8 cellular contexts compared by ENCODE assay signal in genomic region chr6:63764318-63764916, GRCh38.
DNase-seq lines count a peak whose midpoint lies in the region; ATAC-seq lines count a peak whose summit lies in the region.

No MANE protein-coding gene starts in this region.

- DNase-seq in AML-193 (lab: John Stamatoyannopoulos, UW) (peak; percentile 62 to 72), NCI-H460 (ENCODE audit: extremely low read depth, low read depth) (peak; percentile 38), myocyte (ENCODE audit: low read depth) (peak; percentile 71), occipital lobe (lab: John Stamatoyannopoulos, UW) (no peak)
- peak; percentile 32 for DNase-seq in central memory CD4-positive, alpha-beta T cell
- DNase-seq in activated CD8-positive, alpha-beta memory T cell treated with anti-CD3 and anti-CD28 coated beads, Interleukin-2, amount 50 U/mL, for 4 hours, result no peak

- ATAC-seq in GM19455 (IDR thresholded peaks at IDR 0.05; ENCODE audit: unreplicated experiment), result peak; percentile 61
- no peak for ATAC-seq in HG02981 (IDR thresholded peaks at IDR 0.05; ENCODE audit: unreplicated experiment)

Comparison
In these comparisons a context has a peak if more than half of its experiments do, and no peak if none do; other contexts are left out.
1. DNase-seq: peak in AML-193 (2 of 2), NCI-H460 (single experiment), central memory CD4-positive, alpha-beta T cell (single experiment) and myocyte (single experiment); none in activated CD8-positive, alpha-beta memory T cell treated with anti-CD3 and anti-CD28 coated beads, Interleukin-2, amount 50 U/mL, for 4 hours (single experiment) and occipital lobe (single experiment).